ENCODE assay signal across 21 cellular contexts in genomic region chr9:33731142-33731541, GRCh38.
"Had no signal": no experiment of that assay in that cellular context is flagged by ENCODE, and none has a peak within 500 bp of the region (broad histone marks: within the 10 kb centered on the region; RNA-seq: fewer than 3 reads in every experiment).

No MANE protein-coding gene starts in this region.

- DNase-seq: dorsolateral prefrontal cortex; effector CD4-positive, alpha-beta T cell; foreskin fibroblast; gastrocnemius medialis; head of caudate nucleus; left ventricle myocardium superior; lower lobe of right lung; naive B cell; right lobe of liver; stimulated activated CD4-positive, alpha-beta T cell treated with anti-CD3 and anti-CD28 coated beads, Interleukin-12 subunit alpha, Interleukin-12 subunit beta, amount 100 ng/mL, for 4 hours; stimulated activated CD4-positive, alpha-beta T cell treated with anti-CD3 and anti-CD28 coated beads, Interleukin-1b, Interleukin-23, amount 100 ng/mL, for 48 hours; stimulated activated CD4-positive, alpha-beta T cell treated with anti-CD3 and anti-CD28 coated beads, Interleukin-4, amount 100 ng/mL, for 1 hour; stimulated activated CD8-positive, alpha-beta memory T cell treated with anti-CD3 and anti-CD28 coated beads, Interleukin-4, amount 100 ng/mL, for 48 hours; stimulated activated naive CD4-positive, alpha-beta T cell; stimulated activated naive CD8-positive, alpha-beta T cell treated with anti-CD3 and anti-CD28 coated beads, Interleukin-15, amount 100 ng/mL, for 72 hours; thyroid gland; trophoblast cell had no signal

- H3K9me3 ChIP-seq: gastrocnemius medialis, right lobe of liver, thyroid gland had no signal

- H3K27me3 ChIP-seq: gastrocnemius medialis, neural progenitor cell, right lobe of liver, thyroid gland had no signal

- H3K27ac ChIP-seq: dorsolateral prefrontal cortex, gastrocnemius medialis, lower lobe of right lung, neural progenitor cell, parathyroid adenoma, right lobe of liver, thyroid gland had no signal

- ATAC-seq: gastrocnemius medialis; lower lobe of right lung; natural killer cell treated with Interleukin-12 subunit alpha and Interleukin-12 subunit beta and Interleukin-15 and Interleukin-18, amount 100 ng/mL, for 72 hours; right lobe of liver; stimulated activated naive CD8-positive, alpha-beta T cell treated with anti-CD3 and anti-CD28 coated beads, Interleukin-15, amount 100 ng/mL, for 72 hours had no signal

- H3K36me3 ChIP-seq: gastrocnemius medialis, lower lobe of right lung, neural progenitor cell, right lobe of liver, thyroid gland had no signal

- H3K4me1 ChIP-seq: gastrocnemius medialis, lower lobe of right lung, parathyroid adenoma, right lobe of liver, thyroid gland had no signal

- H3K4me3 ChIP-seq: dorsolateral prefrontal cortex, gastrocnemius medialis, lower lobe of right lung, neural progenitor cell, right lobe of liver, smooth muscle cell, thyroid gland had no signal
